1 cellular context compared by ENCODE assay signal in genomic region chr1:201734776-201735175, GRCh38.
TF ChIP-seq lines count a peak whose summit lies in the region.

No MANE protein-coding gene starts in this region.

TF ChIP-seq in WTC11, 78 proteins besides CTCF, POLR2A, EP300 and RAD21 (continued from another document):
- no peak for TF ChIP-seq E2F4 (CRISPR knock-in tag; IDR thresholded peaks at IDR 0.05; ENCODE audit: borderline replicate concordance, low read depth)
- no peak for TF ChIP-seq CREM (CRISPR knock-in tag; IDR thresholded peaks at IDR 0.05)
- no peak for TF ChIP-seq FOXK1 (CRISPR knock-in tag; IDR thresholded peaks at IDR 0.05)
- no peak for TF ChIP-seq ZNF396 (CRISPR knock-in tag; IDR thresholded peaks at IDR 0.05; ENCODE audit: borderline replicate concordance)
- TF ChIP-seq CBFB (CRISPR knock-in tag; IDR thresholded peaks at IDR 0.05; ENCODE audit: low read depth), result no peak
- no peak for TF ChIP-seq ATF3 (CRISPR knock-in tag; conservative IDR thresholded peaks at IDR 0.05)
- TF ChIP-seq JUN (CRISPR knock-in tag; IDR thresholded peaks at IDR 0.05), result no peak
